In genomic region chr18:28637897-28638296, GRCh38 we compare ENCODE assay signal across 23 cellular contexts.
DNase-seq lines count a peak whose midpoint lies in the region; ATAC-seq and TF ChIP-seq lines count a peak whose summit lies in the region.
"Had no signal": no experiment of that assay in that cellular context is flagged by ENCODE, and none has a peak within 500 bp of the region (broad histone marks: within the 10 kb centered on the region; RNA-seq: fewer than 3 reads in every experiment).

No MANE protein-coding gene starts in this region.

- H3K27ac Mint-ChIP-seq in neural crest cell (ENCODE audit: unreplicated experiment), result no peak overlapping the region
- H3K27ac Mint-ChIP-seq: activated CD4-positive, alpha-beta memory T cell treated with anti-CD3 and anti-CD28 coated beads for 36 hours; naive thymus-derived CD4-positive, alpha-beta T cell had no signal

- no peak overlapping the region for H3K4me3 Mint-ChIP-seq in neural crest cell
- H3K4me3 Mint-ChIP-seq: activated CD4-positive, alpha-beta memory T cell treated with anti-CD3 and anti-CD28 coated beads for 36 hours; naive thymus-derived CD4-positive, alpha-beta T cell had no signal

- no peaks in the 10 kb centered on the region for H3K36me3 Mint-ChIP-seq in neural crest cell (ENCODE audit: low read depth)
- H3K36me3 Mint-ChIP-seq: activated CD4-positive, alpha-beta memory T cell treated with anti-CD3 and anti-CD28 coated beads for 36 hours had no signal

- no peaks in the 10 kb centered on the region for H3K27me3 Mint-ChIP-seq in neural crest cell (ENCODE audit: low read depth)
- H3K27me3 Mint-ChIP-seq: activated CD4-positive, alpha-beta memory T cell treated with anti-CD3 and anti-CD28 coated beads for 36 hours; naive thymus-derived CD4-positive, alpha-beta T cell had no signal

- H3K9me3 Mint-ChIP-seq in neural crest cell, result peaks cover 10% of the 10 kb centered on the region

- TF ChIP-seq POLR2A in NB4 (IDR thresholded peaks at IDR 0.05; ENCODE audit: extremely low read depth, insufficient read length), result no peak

- H3K4me3 ChIP-seq in NB4 (ENCODE audit: low read depth, low read length) (no peak overlapping the region), choroid plexus epithelial cell (ENCODE audit: low read depth, low read length) (no peak overlapping the region)
- H3K4me3 ChIP-seq: breast epithelium, coronary artery, heart right ventricle, right atrium auricular region, thyroid gland had no signal

- ATAC-seq in GM19324 (IDR thresholded peaks at IDR 0.05; ENCODE audit: low FRiP score, unreplicated experiment), result no peak
- ATAC-seq: heart right ventricle; naive thymus-derived CD4-positive, alpha-beta T cell; stimulated activated naive CD8-positive, alpha-beta T cell treated with anti-CD3 and anti-CD28 coated beads, Interleukin-15, Interleukin-2, amounts not matched to agents 100 U/mL and 50 U/mL, for 24 hours had no signal

- no peak for TF ChIP-seq CTCF in NB4 (IDR thresholded peaks at IDR 0.05; ENCODE audit: low read depth, low read length)
- peak; percentile 37 for TF ChIP-seq CTCF in choroid plexus epithelial cell (conservative IDR thresholded peaks at IDR 0.05; ENCODE audit: low read depth, low read length)
- peak; percentile 30 for TF ChIP-seq CTCF in neural crest cell (conservative IDR thresholded peaks at IDR 0.05)

- peak; percentile 4 for DNase-seq in DMS 273 (lab: John Stamatoyannopoulos, UW; ENCODE audit: unreplicated experiment)
- no peak for DNase-seq in DMS 273 treated with DMSO at 0.1 percent for 48 hours (lab: John Stamatoyannopoulos, UW)
- DNase-seq in NB4 (ENCODE audit: low read depth), result peak; percentile 2
- peak; percentile 5 for DNase-seq in choroid plexus epithelial cell (ENCODE audit: low read depth)
- no peak for DNase-seq in neural crest cell (ENCODE audit: low read depth, low spot score)
- no peak for DNase-seq in activated CD8-positive, alpha-beta memory T cell treated with anti-CD3 and anti-CD28 coated beads, Interleukin-2, amount 50 U/mL, for 48 hours
- no peak for DNase-seq in NCI-H2227 treated with DMSO at 0.1 percent for 48 hours (lab: John Stamatoyannopoulos, UW)
- DNase-seq: 8988T; activated CD4-positive, alpha-beta memory T cell treated with anti-CD3 and anti-CD28 coated beads for 36 hours; activated gamma-delta T cell; AML-193; EL; heart right ventricle; KBM-7; naive thymus-derived CD4-positive, alpha-beta T cell; NCI-H1694 treated with DMSO at 0.1 percent for 48 hours; stimulated activated CD4-positive, alpha-beta T cell treated with anti-CD3 and anti-CD28 coated beads, Interleukin-4, amount 100 ng/mL, for 24 hours; stimulated activated naive CD8-positive, alpha-beta T cell treated with anti-CD3 and anti-CD28 coated beads, Interleukin-15, Interleukin-2, amounts not matched to agents 100 U/mL and 50 U/mL, for 24 hours; thyroid gland had no signal

- H3K4me1 Mint-ChIP-seq in neural crest cell, result no peaks in the 10 kb centered on the region
- H3K4me1 Mint-ChIP-seq: naive thymus-derived CD4-positive, alpha-beta T cell had no signal

Comparison
In these comparisons a context has a peak if more than half of its experiments do, and no peak if none do; other contexts are left out.
1. DNase-seq: peak in DMS 273 (single experiment), NB4 (single experiment) and choroid plexus epithelial cell (single experiment); none in DMS 273 treated with DMSO at 0.1 percent for 48 hours (single experiment), neural crest cell (single experiment), activated CD8-positive, alpha-beta memory T cell treated with anti-CD3 and anti-CD28 coated beads, Interleukin-2, amount 50 U/mL, for 48 hours (single experiment) and NCI-H2227 treated with DMSO at 0.1 percent for 48 hours (single experiment).